15 cellular contexts compared by ENCODE assay signal in the genomic region with DNA sequence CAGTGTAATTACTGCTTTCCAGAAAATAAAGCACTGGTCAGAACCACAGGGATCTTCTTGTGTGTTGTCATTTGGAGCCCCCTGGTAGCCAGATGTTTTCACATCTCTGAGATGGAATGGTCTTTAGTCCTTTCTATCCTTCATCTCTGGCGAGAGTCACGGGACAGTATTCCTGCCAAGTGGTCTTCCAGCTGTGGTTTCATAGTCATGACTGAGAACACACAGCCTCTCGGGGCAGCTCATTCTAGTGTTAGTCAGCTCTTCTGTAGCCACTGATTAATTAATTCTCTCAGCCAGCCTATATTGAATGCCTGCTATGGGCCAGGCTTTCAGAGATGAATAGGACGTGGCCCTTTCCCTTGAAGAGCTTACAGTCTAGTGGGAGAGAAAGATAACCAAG. TPM values are rescaled to one million over a fixed set of nuclear protein-coding genes. Genes with fewer than 3 reads are reported as not detected.
DNase-seq lines count a peak whose midpoint lies in the region; ATAC-seq and TF ChIP-seq lines count a peak whose summit lies in the region.
"Had no signal": no experiment of that assay in that cellular context is flagged by ENCODE, and none has a peak within 500 bp of the region (broad histone marks: within the 10 kb centered on the region; RNA-seq: fewer than 3 reads in every experiment).

No MANE protein-coding gene starts in this region.

- ATAC-seq in Right ventricle myocardium inferior (peak; percentile 51), HG03571 (IDR thresholded peaks at IDR 0.05; ENCODE audit: unreplicated experiment) (no peak)

- TF ChIP-seq CTCF in left ventricle myocardium inferior (IDR thresholded peaks at IDR 0.05; ENCODE audit: borderline replicate concordance) (no peak), OCI-LY3 (IDR thresholded peaks at IDR 0.05; ENCODE audit: low read depth, low read length) (no peak), colonic mucosa (IDR thresholded peaks at IDR 0.05) (no peak)

- intact Hi-C loops in Right ventricle myocardium inferior (cut with DNase I), result no loop called here
- intact Hi-C loops in left ventricle myocardium inferior (cut with micrococcal nuclease), result no loop called here
- intact Hi-C loops in colonic mucosa (cut with DNase I), result no loop called here

- H2AFZ ChIP-seq in OCI-LY3 (ENCODE audit: low read depth, low read length), result no peak overlapping the region

- H3K79me2 ChIP-seq in OCI-LY3 (ENCODE audit: low read length), result peaks cover 3% of the 10 kb centered on the region; the same call in 1 of the 2 replicates

- H4K20me1 ChIP-seq in OCI-LY3 (ENCODE audit: insufficient read depth, low read length), result peaks cover 11% of the 10 kb centered on the region; the same call in 1 of the 2 replicates

- no peaks in the 10 kb centered on the region for H3K27me3 ChIP-seq in left ventricle myocardium inferior (ENCODE audit: low read depth)
- H3K27me3 ChIP-seq in OCI-LY3 (ENCODE audit: low read depth, low read length), result no peaks in the 10 kb centered on the region
- no peaks in the 10 kb centered on the region for H3K27me3 ChIP-seq in colonic mucosa
- H3K27me3 ChIP-seq: spleen, tibial artery had no signal

- H3K9me3 ChIP-seq in left ventricle myocardium inferior (replicated peaks) (no peaks in the 10 kb centered on the region), OCI-LY3 (ENCODE audit: insufficient read depth, low read length) (no peaks in the 10 kb centered on the region), colonic mucosa (no peaks in the 10 kb centered on the region)
- H3K9me3 ChIP-seq: spleen, tibial artery had no signal

- H3K36me3 ChIP-seq in left ventricle myocardium inferior (peaks cover 96% of the 10 kb centered on the region), OCI-LY3 (replicated peaks; ENCODE audit: low read depth, low read length) (peaks cover 42% of the 10 kb centered on the region), colonic mucosa (peaks cover 22% of the 10 kb centered on the region)

- H3K4me2 ChIP-seq in OCI-LY3 (ENCODE audit: low read length), result peak overlapping the region; percentile 7; the same call in 1 of the 2 replicates

- H3K4me1 ChIP-seq in left ventricle myocardium inferior (peaks cover 34% of the 10 kb centered on the region), OCI-LY3 (ENCODE audit: low read length) (peaks cover 22% of the 10 kb centered on the region), colonic mucosa (no peaks in the 10 kb centered on the region)
- H3K4me1 ChIP-seq: spleen, tibial artery had no signal

- DNase-seq in Right ventricle myocardium inferior (ENCODE audit: missing footprints) (no peak), left ventricle myocardium inferior (no peak), fibroblast of the conjunctiva (ENCODE audit: low read depth) (peak; percentile 63), NCI-H510A treated with DMSO at 0.1 percent for 48 hours (lab: John Stamatoyannopoulos, UW) (no peak), colonic mucosa (no peak), hippocampal formation (lab: John Stamatoyannopoulos, UW) (no peak)
- DNase-seq: DMS153, NCI-H1930, NCI-H82, spleen had no signal

- no peak overlapping the region for H3K27ac ChIP-seq in left ventricle myocardium inferior (replicated peaks)
- peak overlapping the region; percentile 30 for H3K27ac ChIP-seq in OCI-LY3 (ENCODE audit: low read length)
- H3K27ac ChIP-seq in colonic mucosa, result no peak overlapping the region
- H3K27ac ChIP-seq: spleen, tibial artery had no signal

- H3K4me3 ChIP-seq in left ventricle myocardium inferior (no peak overlapping the region), OCI-LY3 (ENCODE audit: low read length) (no peak overlapping the region), colonic mucosa (no peak overlapping the region)
- H3K4me3 ChIP-seq: GM12878, spleen, tibial artery had no signal

- H3K9ac ChIP-seq in OCI-LY3 (ENCODE audit: low read length), result no peak overlapping the region
- H3K9ac ChIP-seq in colonic mucosa (ENCODE audit: low read depth in 2 of 2, low read length in 2 of 2), result no peak overlapping the region

RNA-seq across cellular contexts. Expression of a gene that starts 34.1 kb away (rescaled TPM):
- total RNA-seq in Right ventricle myocardium inferior (14.6 TPM), left ventricle myocardium inferior (14.7 TPM), colonic mucosa (10 to 100 TPM; 21.8 to 40.2 TPM)

RNA-seq across cellular contexts. Expression of a gene that starts 34.2 kb away (rescaled TPM):
- total RNA-seq in Right ventricle myocardium inferior, result 2.4 TPM
- 2.8 TPM for total RNA-seq in left ventricle myocardium inferior
- total RNA-seq in colonic mucosa, result 1 to 10 TPM; 3.9 to 4.6 TPM

RNA-seq across cellular contexts. Expression of a gene that starts 51.7 kb away (rescaled TPM):
- total RNA-seq in Right ventricle myocardium inferior (21.9 TPM), left ventricle myocardium inferior (15.5 TPM), colonic mucosa (10 to 100 TPM in 1 of 2 donors, 1 to 10 TPM in 1; 7.2 to 26.1 TPM)
- total RNA-seq: SK-MEL-5 had no signal
